In genomic region chr1:45679123-45679522, GRCh38 we compare ENCODE assay signal across 1 cellular context.
TF ChIP-seq lines count a peak whose summit lies in the region.

No MANE protein-coding gene starts in this region.

TF ChIP-seq in SK-N-SH, 30 proteins besides CTCF, POLR2A, EP300 and RAD21 (continued from another document):
- TF ChIP-seq, protein P1, sequence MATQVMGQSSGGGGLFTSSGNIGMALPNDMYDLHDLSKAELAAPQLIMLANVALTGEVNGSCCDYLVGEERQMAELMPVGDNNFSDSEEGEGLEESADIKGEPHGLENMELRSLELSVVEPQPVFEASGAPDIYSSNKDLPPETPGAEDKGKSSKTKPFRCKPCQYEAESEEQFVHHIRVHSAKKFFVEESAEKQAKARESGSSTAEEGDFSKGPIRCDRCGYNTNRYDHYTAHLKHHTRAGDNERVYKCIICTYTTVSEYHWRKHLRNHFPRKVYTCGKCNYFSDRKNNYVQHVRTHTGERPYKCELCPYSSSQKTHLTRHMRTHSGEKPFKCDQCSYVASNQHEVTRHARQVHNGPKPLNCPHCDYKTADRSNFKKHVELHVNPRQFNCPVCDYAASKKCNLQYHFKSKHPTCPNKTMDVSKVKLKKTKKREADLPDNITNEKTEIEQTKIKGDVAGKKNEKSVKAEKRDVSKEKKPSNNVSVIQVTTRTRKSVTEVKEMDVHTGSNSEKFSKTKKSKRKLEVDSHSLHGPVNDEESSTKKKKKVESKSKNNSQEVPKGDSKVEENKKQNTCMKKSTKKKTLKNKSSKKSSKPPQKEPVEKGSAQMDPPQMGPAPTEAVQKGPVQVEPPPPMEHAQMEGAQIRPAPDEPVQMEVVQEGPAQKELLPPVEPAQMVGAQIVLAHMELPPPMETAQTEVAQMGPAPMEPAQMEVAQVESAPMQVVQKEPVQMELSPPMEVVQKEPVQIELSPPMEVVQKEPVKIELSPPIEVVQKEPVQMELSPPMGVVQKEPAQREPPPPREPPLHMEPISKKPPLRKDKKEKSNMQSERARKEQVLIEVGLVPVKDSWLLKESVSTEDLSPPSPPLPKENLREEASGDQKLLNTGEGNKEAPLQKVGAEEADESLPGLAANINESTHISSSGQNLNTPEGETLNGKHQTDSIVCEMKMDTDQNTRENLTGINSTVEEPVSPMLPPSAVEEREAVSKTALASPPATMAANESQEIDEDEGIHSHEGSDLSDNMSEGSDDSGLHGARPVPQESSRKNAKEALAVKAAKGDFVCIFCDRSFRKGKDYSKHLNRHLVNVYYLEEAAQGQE (IDR thresholded peaks at IDR 0.05; ENCODE audit: low read depth, low read length), result no peak
- no peak for TF ChIP-seq RXRA (IDR thresholded peaks at IDR 0.05; ENCODE audit: borderline replicate concordance, low read depth)
- no peak for TF ChIP-seq SMC3 (IDR thresholded peaks at IDR 0.05; ENCODE audit: low read depth, low read length)
- no peak for TF ChIP-seq EZH2phosphoT487 (IDR thresholded peaks at IDR 0.05; ENCODE audit: borderline replicate concordance, low read depth)
- no peak for TF ChIP-seq MAX (IDR thresholded peaks at IDR 0.05; ENCODE audit: low read depth)
- TF ChIP-seq RCOR1 (IDR thresholded peaks at IDR 0.05; ENCODE audit: low read length), result no peak
- no peak for TF ChIP-seq ELF1 (IDR thresholded peaks at IDR 0.05)
- TF ChIP-seq USF1 (IDR thresholded peaks at IDR 0.05; ENCODE audit: borderline replicate concordance, low read depth), result no peak
TF ChIP-seq in SK-N-SH: peak in this region for 0.
